3 cellular contexts compared by ENCODE assay signal in the genomic region with DNA sequence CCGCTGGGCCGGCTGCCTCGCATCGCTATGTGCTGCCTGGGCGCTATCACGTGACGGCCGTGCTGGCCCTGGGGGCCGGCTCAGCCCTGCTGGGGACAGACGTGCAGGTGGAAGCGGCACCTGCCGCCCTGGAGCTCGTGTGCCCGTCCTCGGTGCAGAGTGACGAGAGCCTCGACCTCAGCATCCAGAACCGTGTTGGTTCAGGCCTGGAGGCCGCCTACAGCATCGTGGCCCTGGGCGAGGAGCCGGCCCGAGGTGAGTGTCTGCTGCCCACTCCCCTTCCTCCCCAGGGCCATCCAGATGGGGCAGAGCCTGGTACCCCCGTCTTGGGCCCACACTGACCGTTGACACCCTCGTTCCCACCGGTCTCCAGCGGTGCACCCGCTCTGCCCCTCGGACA. TPM values are rescaled to one million over a fixed set of nuclear protein-coding genes. Genes with fewer than 3 reads are reported as not detected.
"Had no signal": no experiment of that assay in that cellular context is flagged by ENCODE, and none has a peak within 500 bp of the region (broad histone marks: within the 10 kb centered on the region; RNA-seq: fewer than 3 reads in every experiment).

No MANE protein-coding gene starts in this region.

RNA-seq across cellular contexts. Expression of gene NPIPA7, which starts 21.4 kb away (rescaled TPM):
- total RNA-seq: dermis blood vessel endothelial cell, epithelial cell of proximal tubule, mononuclear cell had no signal
